In genomic region chr5:149552761-149553160, GRCh38 we compare ENCODE assay signal across 18 cellular contexts. TPM values are rescaled to one million over a fixed set of nuclear protein-coding genes. Genes with fewer than 3 reads are reported as not detected.
DNase-seq lines count a peak whose midpoint lies in the region; ATAC-seq, FAIRE-seq and TF ChIP-seq lines count a peak whose summit lies in the region.
"Had no signal": no experiment of that assay in that cellular context is flagged by ENCODE, and none has a peak within 500 bp of the region (broad histone marks: within the 10 kb centered on the region; RNA-seq: fewer than 3 reads in every experiment).

No MANE protein-coding gene starts in this region.

- no peak for DNase-seq in SK-N-SH
- no peak for DNase-seq in astrocyte (ENCODE audit: low read depth)
- DNase-seq in mesothelial cell of epicardium (ENCODE audit: low spot score in 2 of 2, unreplicated experiment in 2 of 2) = no peak
- DNase-seq: cerebellar nuclear complex, COR-L47, naive B cell, NCI-H1417 treated with DMSO at 0.1 percent for 48 hours, OCI-M1, retina, upper lobe of left lung had no signal

- H3K9me3 Mint-ChIP-seq in astrocyte (ENCODE audit: unreplicated experiment) (no peaks in the 10 kb centered on the region), mesothelial cell of epicardium (no peaks in the 10 kb centered on the region)
- H3K9me3 Mint-ChIP-seq: activated naive CD4-positive, alpha-beta T cell treated with anti-CD3 and anti-CD28 coated beads, Interleukin-2, amount 50 U/mL, for 72 hours; naive B cell had no signal

- 89% methylated on average over 5 of the region's 5 CpGs for WGBS in SK-N-SH (ENCODE audit: low lambda C conversion rate)

- H3K4me3 ChIP-seq in SK-N-SH (ENCODE audit: low read depth in 2 of 2, low read length in 1 of 2) (no peak overlapping the region), HUES48 (ENCODE audit: low read depth, low read length) (no peak overlapping the region; the same call in 1 of the 2 replicates), astrocyte (ENCODE audit: insufficient read depth, low read depth, low read length) (no peak overlapping the region)

- H3K36me3 ChIP-seq in SK-N-SH (replicated peaks in 1 of 2; ENCODE audit: control insufficient read depth in 1 of 2, insufficient read depth in 2 of 2, low read length in 1 of 2) (peaks cover 5 to 23% of the 10 kb centered on the region in 2 experiments), HUES48 (ENCODE audit: control insufficient read depth, insufficient read depth, low read length) (peaks cover 16% of the 10 kb centered on the region), astrocyte (ENCODE audit: insufficient read depth, low read length) (no peaks in the 10 kb centered on the region)

- H3K27ac Mint-ChIP-seq in astrocyte (ENCODE audit: unreplicated experiment) = peak overlapping the region; percentile 99
- H3K27ac Mint-ChIP-seq in mesothelial cell of epicardium = peak overlapping the region; percentile 64

- ATAC-seq in SK-N-SH treated with all-trans-retinoic acid at 6 μM for 48 hours = no peak
- no peak for ATAC-seq in HG03469 (IDR thresholded peaks at IDR 0.05; ENCODE audit: unreplicated experiment)
- ATAC-seq in GM19324 (IDR thresholded peaks at IDR 0.05; ENCODE audit: low FRiP score, unreplicated experiment) = no peak
- no peak for ATAC-seq in GM18517 (IDR thresholded peaks at IDR 0.05; ENCODE audit: unreplicated experiment)
- ATAC-seq: activated naive CD4-positive, alpha-beta T cell treated with anti-CD3 and anti-CD28 coated beads, Interleukin-2, amount 50 U/mL, for 72 hours had no signal

- H3K4me2 ChIP-seq in SK-N-SH (peak overlapping the region; percentile 79; the same call in 1 of the 2 replicates), astrocyte (ENCODE audit: low read length) (no peak overlapping the region)

- H2AFZ ChIP-seq in SK-N-SH (ENCODE audit: low read depth) = no peak overlapping the region
- no peak overlapping the region for H2AFZ ChIP-seq in astrocyte (ENCODE audit: low read depth, low read length)

- no peaks in the 10 kb centered on the region; the same call in 1 of the 2 replicates for H4K20me1 ChIP-seq in SK-N-SH (ENCODE audit: insufficient read depth)
- peaks cover 23% of the 10 kb centered on the region for H4K20me1 ChIP-seq in astrocyte (ENCODE audit: insufficient read depth, low read length)

- no peak for TF ChIP-seq EP300 in SK-N-SH (IDR thresholded peaks at IDR 0.05; ENCODE audit: borderline replicate concordance in 1 of 2, low read depth in 1 of 2, low read length in 1 of 2)

- H3K4me1 Mint-ChIP-seq in astrocyte (ENCODE audit: low read depth, unreplicated experiment) = no peaks in the 10 kb centered on the region
- H3K4me1 Mint-ChIP-seq in mesothelial cell of epicardium = peaks cover 17% of the 10 kb centered on the region

- H3K9me3 ChIP-seq in SK-N-SH (no peaks in the 10 kb centered on the region), HUES48 (ENCODE audit: control insufficient read depth, insufficient read depth, low read length) (no peaks in the 10 kb centered on the region), astrocyte (ENCODE audit: insufficient read depth, low read depth, low read length) (no peaks in the 10 kb centered on the region)
- H3K9me3 ChIP-seq: upper lobe of left lung had no signal

- CTCF ChIA-PET in SK-N-SH (lab: Yijun Ruan, JAX) = interaction anchor here (0.5 to 7.0 kb wide), 12 partner anchors 9 to 195 kb away, joined by 3 to 79 read pairs (median 7); partner anchors contain the start of gene PCYOX1L

- no peak for TF ChIP-seq RAD21 in SK-N-SH (IDR thresholded peaks at IDR 0.05; ENCODE audit: low read length)

- H3K27me3 ChIP-seq in SK-N-SH (ENCODE audit: insufficient read depth) (no peaks in the 10 kb centered on the region), HUES48 (ENCODE audit: control insufficient read depth, insufficient read depth, low read length) (no peaks in the 10 kb centered on the region), astrocyte (ENCODE audit: insufficient read depth, low read length) (no peaks in the 10 kb centered on the region)
- H3K27me3 ChIP-seq: upper lobe of left lung had no signal

- FAIRE-seq in astrocyte (lab: Jason Lieb, UNC) = no peak
- FAIRE-seq: GM18507, GM19239 had no signal

- H3F3A ChIP-seq in SK-N-SH (replicated peaks; ENCODE audit: insufficient read depth) = peaks cover 12% of the 10 kb centered on the region

- TF ChIP-seq CTCF in SK-N-SH (IDR thresholded peaks at IDR 0.05) (no peak), astrocyte (IDR thresholded peaks at IDR 0.05; ENCODE audit: insufficient read depth, low read depth, low read length) (no peak), mesothelial cell of epicardium (IDR thresholded peaks at IDR 0.05; ENCODE audit: unreplicated experiment) (no peak)

- H3K36me3 Mint-ChIP-seq in astrocyte (ENCODE audit: low read depth, unreplicated experiment) (peaks cover 18% of the 10 kb centered on the region), mesothelial cell of epicardium (peaks cover 1% of the 10 kb centered on the region)

- H3K27me3 Mint-ChIP-seq in astrocyte (ENCODE audit: low read depth, unreplicated experiment) (no peaks in the 10 kb centered on the region), mesothelial cell of epicardium (ENCODE audit: low read depth) (no peaks in the 10 kb centered on the region)
- H3K27me3 Mint-ChIP-seq: naive B cell had no signal

- H3K9ac ChIP-seq in SK-N-SH = no peak overlapping the region
- H3K9ac ChIP-seq in HUES48 (ENCODE audit: low read depth, low read length) = no peak overlapping the region
- no peak overlapping the region for H3K9ac ChIP-seq in astrocyte (ENCODE audit: low read length)

- H3K4me1 ChIP-seq in SK-N-SH (ENCODE audit: control insufficient read depth in 1 of 2, insufficient read depth in 2 of 2, low read depth in 1 of 2, low read length in 1 of 2) (peaks cover 3 to 8% of the 10 kb centered on the region in 2 experiments; a peak in 2 of 4 replicates), HUES48 (ENCODE audit: control insufficient read depth, insufficient read depth, low read length) (peaks cover 9% of the 10 kb centered on the region), astrocyte (ENCODE audit: insufficient read depth, low read length) (peaks cover 10% of the 10 kb centered on the region)

- H3K4me3 Mint-ChIP-seq in astrocyte (ENCODE audit: unreplicated experiment) (peak overlapping the region; percentile 94), mesothelial cell of epicardium (peak overlapping the region; percentile 28)

- H3K27ac ChIP-seq in SK-N-SH (ENCODE audit: low read depth in 2 of 2, low read length in 1 of 2) (peak overlapping the region in 1 of 2 experiments; percentile 96; a peak in 1 of 4 replicates), HUES48 (ENCODE audit: low read depth, low read length) (peak overlapping the region; percentile 100), astrocyte (ENCODE audit: low read depth, low read length) (no peak overlapping the region)

- no peaks in the 10 kb centered on the region for H3K9me2 ChIP-seq in SK-N-SH

- POLR2A ChIA-PET in SK-N-SH (lab: Yijun Ruan, JAX) = interaction anchor here (1.5 kb wide), 1 partner anchor 107 kb away, joined by 4 read pairs; no protein-coding TSS in a partner anchor

- H3K79me2 ChIP-seq in SK-N-SH (ENCODE audit: insufficient read depth) = peaks cover 45% of the 10 kb centered on the region
- peaks cover 41% of the 10 kb centered on the region for H3K79me2 ChIP-seq in astrocyte (ENCODE audit: insufficient read depth, low read length)

TF ChIP-seq in SK-N-SH, 30 proteins besides CTCF, POLR2A, EP300 and RAD21 (continues in another document):
- TF ChIP-seq ZBTB33 (IDR thresholded peaks at IDR 0.05; ENCODE audit: borderline replicate concordance, low read depth) (no peak), JUND (IDR thresholded peaks at IDR 0.05) (no peak), MEF2A (IDR thresholded peaks at IDR 0.05; ENCODE audit: borderline replicate concordance, low read depth) (no peak)

TF ChIP-seq in SK-N-SH treated with all-trans-retinoic acid at 6 μM for 48 hours, 23 proteins besides CTCF, POLR2A, EP300 and RAD21 (continues in another document):
- TF ChIP-seq ZNF8 (CRISPR knock-in tag; IDR thresholded peaks at IDR 0.05) = no peak
- no peak for TF ChIP-seq SNAI2 (CRISPR knock-in tag; IDR thresholded peaks at IDR 0.05)
- TF ChIP-seq ARNTL (CRISPR knock-in tag; IDR thresholded peaks at IDR 0.05; ENCODE audit: borderline replicate concordance, low read depth) = no peak
- no peak for TF ChIP-seq ZFP3 (CRISPR knock-in tag; IDR thresholded peaks at IDR 0.05)
- no peak for TF ChIP-seq ZNF565 (CRISPR knock-in tag; conservative IDR thresholded peaks at IDR 0.05; ENCODE audit: low read depth)
- no peak for TF ChIP-seq BACH2 (CRISPR knock-in tag; IDR thresholded peaks at IDR 0.05; ENCODE audit: borderline replicate concordance)
- TF ChIP-seq, protein P1, sequence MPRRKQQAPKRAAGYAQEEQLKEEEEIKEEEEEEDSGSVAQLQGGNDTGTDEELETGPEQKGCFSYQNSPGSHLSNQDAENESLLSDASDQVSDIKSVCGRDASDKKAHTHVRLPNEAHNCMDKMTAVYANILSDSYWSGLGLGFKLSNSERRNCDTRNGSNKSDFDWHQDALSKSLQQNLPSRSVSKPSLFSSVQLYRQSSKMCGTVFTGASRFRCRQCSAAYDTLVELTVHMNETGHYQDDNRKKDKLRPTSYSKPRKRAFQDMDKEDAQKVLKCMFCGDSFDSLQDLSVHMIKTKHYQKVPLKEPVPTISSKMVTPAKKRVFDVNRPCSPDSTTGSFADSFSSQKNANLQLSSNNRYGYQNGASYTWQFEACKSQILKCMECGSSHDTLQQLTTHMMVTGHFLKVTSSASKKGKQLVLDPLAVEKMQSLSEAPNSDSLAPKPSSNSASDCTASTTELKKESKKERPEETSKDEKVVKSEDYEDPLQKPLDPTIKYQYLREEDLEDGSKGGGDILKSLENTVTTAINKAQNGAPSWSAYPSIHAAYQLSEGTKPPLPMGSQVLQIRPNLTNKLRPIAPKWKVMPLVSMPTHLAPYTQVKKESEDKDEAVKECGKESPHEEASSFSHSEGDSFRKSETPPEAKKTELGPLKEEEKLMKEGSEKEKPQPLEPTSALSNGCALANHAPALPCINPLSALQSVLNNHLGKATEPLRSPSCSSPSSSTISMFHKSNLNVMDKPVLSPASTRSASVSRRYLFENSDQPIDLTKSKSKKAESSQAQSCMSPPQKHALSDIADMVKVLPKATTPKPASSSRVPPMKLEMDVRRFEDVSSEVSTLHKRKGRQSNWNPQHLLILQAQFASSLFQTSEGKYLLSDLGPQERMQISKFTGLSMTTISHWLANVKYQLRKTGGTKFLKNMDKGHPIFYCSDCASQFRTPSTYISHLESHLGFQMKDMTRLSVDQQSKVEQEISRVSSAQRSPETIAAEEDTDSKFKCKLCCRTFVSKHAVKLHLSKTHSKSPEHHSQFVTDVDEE (CRISPR knock-in tag; IDR thresholded peaks at IDR 0.05) = no peak
- no peak for TF ChIP-seq RARB (CRISPR knock-in tag; IDR thresholded peaks at IDR 0.05)

RNA-seq across cellular contexts. Expression of gene CSNK1A1, which starts 1.5 kb away (rescaled TPM):
- polyA plus RNA-seq in SK-N-SH (2012; rRNA removed) = 70.7 and 96.6 TPM in 2 replicates
- 109 and 118 TPM in 2 replicates for polyA plus RNA-seq in SK-N-SH (2012; cell fraction: cytosol; rRNA removed)
- 63.2 and 77.8 TPM in 2 replicates for polyA plus RNA-seq in SK-N-SH (2012; cell fraction: nucleus; rRNA removed)
- total RNA-seq in astrocyte (384 and 392 TPM in 2 replicates), mesothelial cell of epicardium (246 to 254 TPM (median 248 TPM) in 3 replicates)

RNA-seq across cellular contexts. Expression of gene ARHGEF37, which starts 28.5 kb away (rescaled TPM):
- 0.94 and 1.3 TPM in 2 replicates for polyA plus RNA-seq in SK-N-SH (2012; rRNA removed)
- polyA plus RNA-seq in SK-N-SH (2012; cell fraction: cytosol; rRNA removed) = 0.76 and 1.1 TPM in 2 replicates
- 1.2 and 2.1 TPM in 2 replicates for polyA plus RNA-seq in SK-N-SH (2012; cell fraction: nucleus; rRNA removed)
- 1.4 and 2.3 TPM in 2 replicates for total RNA-seq in astrocyte
- 9.1 to 10.1 TPM (median 10.0 TPM) in 3 replicates for total RNA-seq in mesothelial cell of epicardium
